In the genomic region with DNA sequence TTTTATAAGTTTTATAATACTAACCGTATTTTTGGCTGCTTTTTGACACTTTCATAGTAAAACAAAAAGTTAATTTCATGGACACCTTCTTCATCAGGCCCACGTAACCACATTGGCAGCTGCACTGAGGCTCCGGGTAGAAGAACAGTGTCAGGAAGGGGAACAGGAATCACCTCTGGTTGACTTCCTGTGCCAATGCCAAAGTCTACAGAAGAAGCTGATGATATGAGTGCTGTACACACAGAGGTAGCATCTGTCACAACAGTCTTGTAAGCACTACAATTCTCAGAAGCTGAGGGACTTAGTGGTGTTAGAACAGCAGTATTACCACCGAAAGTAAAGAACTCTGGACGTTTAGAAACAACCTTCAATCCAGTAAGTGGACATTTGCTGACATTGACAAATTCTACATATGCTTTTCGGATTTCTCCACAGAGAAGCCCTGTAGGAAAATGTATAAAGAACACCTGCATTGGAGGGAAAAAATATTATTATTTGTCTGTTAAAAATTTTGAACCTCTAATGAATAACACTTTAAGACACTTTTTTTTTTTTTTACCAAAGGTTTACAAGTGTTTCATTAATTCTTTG, we compare ENCODE assay signal across 24 cellular contexts.
DNase-seq lines count a peak whose midpoint lies in the region; ATAC-seq, FAIRE-seq and TF ChIP-seq lines count a peak whose summit lies in the region.
"Had no signal": no experiment of that assay in that cellular context is flagged by ENCODE, and none has a peak within 500 bp of the region (broad histone marks: within the 10 kb centered on the region; RNA-seq: fewer than 3 reads in every experiment).

No MANE protein-coding gene starts in this region.

- H3K4me3 ChIP-seq in HepG2 (replicated peaks in 1 of 3; ENCODE audit: insufficient read depth in 1 of 3, low read depth in 2 of 3, low read length in 3 of 3): no peak overlapping the region
- H3K4me3 ChIP-seq: BLaER1 treated with 17β-estradiol and CSF1 and Interleukin-3, amounts not matched to agents 10 nM and 100 nM; GM23248; HAP-1 had no signal

- POLR2A ChIA-PET in HepG2 (lab: Yijun Ruan, JAX): no interaction called here

- no peak overlapping the region for H3K4me2 ChIP-seq in HepG2 (ENCODE audit: low read depth, low read length)

- TF ChIP-seq EP300 in HepG2 (IDR thresholded peaks at IDR 0.05; ENCODE audit: low read depth in 2 of 2, low read length in 2 of 2) (no peak), HepG2 (CRISPR knock-in tag; IDR thresholded peaks at IDR 0.05; ENCODE audit: borderline replicate concordance) (no peak)

- H3K27ac ChIP-seq in HepG2 (ENCODE audit: extremely low read length, insufficient read depth, low read length): no peak overlapping the region
- H3K27ac ChIP-seq: BLaER1 treated with 17β-estradiol and CSF1 and Interleukin-3, amounts not matched to agents 10 nM and 100 nM; GM23248 had no signal

- intact Hi-C loops in HepG2 (cut with micrococcal nuclease; ENCODE audit: unreplicated experiment): no loop called here

- CTCF ChIA-PET in HepG2 (lab: Yijun Ruan, JAX; ENCODE audit: low intra/inter-chr PET ratio, low total read pairs): no interaction called here

- FAIRE-seq in HepG2 (lab: Jason Lieb, UNC): no peak
- FAIRE-seq: HTR-8/SVneo had no signal

- in situ Hi-C loops in HepG2 (cut with HindIII; ENCODE audit: extremely low pct_ligation_motif_present, low pct_unique_long_range_greater_than_20kb): no loop called here

- WGBS in HepG2 (ENCODE audit: low lambda C conversion rate): 99% methylated on average over 6 of the region's 6 CpGs

- ATAC-seq in HepG2 (no peak), HG02588 (IDR thresholded peaks at IDR 0.05; ENCODE audit: unreplicated experiment) (no peak), GM18858 (IDR thresholded peaks at IDR 0.05; ENCODE audit: unreplicated experiment) (no peak), GM19351 (IDR thresholded peaks at IDR 0.05; ENCODE audit: unreplicated experiment) (no peak)
- ATAC-seq: PC-3, SK-N-SH treated with all-trans-retinoic acid at 6 μM for 48 hours had no signal

- H3K9me3 ChIP-seq in HepG2 (ENCODE audit: low read length): no peaks in the 10 kb centered on the region
- H3K9me3 ChIP-seq: BLaER1 treated with 17β-estradiol and CSF1 and Interleukin-3, amounts not matched to agents 10 nM and 100 nM; HAP-1 had no signal

- no peak overlapping the region for H2AFZ ChIP-seq in HepG2 (ENCODE audit: low read length)
- H2AFZ ChIP-seq: GM23248 had no signal

- no peaks in the 10 kb centered on the region for H3K79me2 ChIP-seq in HepG2 (ENCODE audit: insufficient read depth, low read length)

- no peak overlapping the region for H3K9ac ChIP-seq in HepG2 (ENCODE audit: insufficient read depth, low read depth, low read length)
- H3K9ac ChIP-seq: BLaER1 treated with 17β-estradiol and CSF1 and Interleukin-3, amounts not matched to agents 10 nM and 100 nM; GM23248 had no signal

- TF ChIP-seq POLR2A in HepG2 (IDR thresholded peaks at IDR 0.05; ENCODE audit: insufficient read depth in 1 of 2, low read depth in 2 of 2, low read length in 2 of 2): no peak

- peaks cover 6 to 59% of the 10 kb centered on the region in 2 experiments; a peak in 4 of 5 replicates for H3K36me3 ChIP-seq in HepG2 (replicated peaks in 1 of 2; ENCODE audit: control insufficient read depth in 1 of 2, insufficient read depth in 2 of 2, low read length in 2 of 2)

- DNase-seq in GF-D8 (lab: John Stamatoyannopoulos, UW) (peak; percentile 67), Kasumi-1 (lab: John Stamatoyannopoulos, UW) (peak; percentile 61 to 71), dermis blood vessel endothelial cell (peak; percentile 82), HepG2 (ENCODE audit: low spot score) (no peak), NCI-H2227 (lab: John Stamatoyannopoulos, UW; ENCODE audit: unreplicated experiment) (no peak)
- DNase-seq: CD8-positive, alpha-beta memory T cell; DMS79; GM23248; NCI-H1092 treated with DMSO at 0.1 percent for 48 hours; NCI-H146; NCI-H2029 treated with DMSO at 0.1 percent for 48 hours; NCI-H2171 treated with DMSO at 0.1 percent for 48 hours; NCI-H748 treated with DMSO at 0.1 percent for 48 hours; PC-3; RPMI8226; SIG-M5; T-helper 1 cell had no signal

- H4K20me1 ChIP-seq in HepG2 (ENCODE audit: insufficient read depth, low read length): no peaks in the 10 kb centered on the region

- no peaks in the 10 kb centered on the region for H3K27me3 ChIP-seq in HepG2 (ENCODE audit: control insufficient read depth in 1 of 2, insufficient read depth in 2 of 2, low read length in 2 of 2)
- H3K27me3 ChIP-seq: BLaER1 treated with 17β-estradiol and CSF1 and Interleukin-3, amounts not matched to agents 10 nM and 100 nM had no signal

- no peak for TF ChIP-seq RAD21 in HepG2 (CRISPR knock-in tag; IDR thresholded peaks at IDR 0.05)

- TF ChIP-seq CTCF in HepG2 (CRISPR knock-in tag; IDR thresholded peaks at IDR 0.05): no peak

- no peaks in the 10 kb centered on the region for H3K4me1 ChIP-seq in HepG2 (ENCODE audit: insufficient read depth, low read length)

- no TSS peak for BruUV-seq in HepG2 (replicated peaks; lab: Mats Ljungman, UMichigan)

TF ChIP-seq in HepG2, 621 proteins besides CTCF, POLR2A, EP300 and RAD21:
- TF ChIP-seq KDM2A (CRISPR knock-in tag; IDR thresholded peaks at IDR 0.05; ENCODE audit: borderline replicate concordance, low read depth) (no peak), ZNF441 (CRISPR knock-in tag; IDR thresholded peaks at IDR 0.05; ENCODE audit: borderline replicate concordance) (no peak), MAFK (conservative IDR thresholded peaks at IDR 0.05 in 1 of 2, IDR thresholded peaks at IDR 0.05 in 1 of 2; ENCODE audit: low read length in 2 of 2) (peak; percentile 85 to 91), ZNF772 (CRISPR knock-in tag; IDR thresholded peaks at IDR 0.05) (no peak), HNRNPK (IDR thresholded peaks at IDR 0.05; ENCODE audit: low read depth, low read length, poor library complexity, severe bottlenecking) (no peak), FLYWCH1 (CRISPR knock-in tag; IDR thresholded peaks at IDR 0.05) (no peak), NAIF1 (CRISPR knock-in tag; IDR thresholded peaks at IDR 0.05; ENCODE audit: borderline replicate concordance) (no peak), MTF2 (CRISPR knock-in tag; IDR thresholded peaks at IDR 0.05; ENCODE audit: borderline replicate concordance) (no peak), ZNF124 (CRISPR knock-in tag; IDR thresholded peaks at IDR 0.05) (no peak), MAFF (IDR thresholded peaks at IDR 0.05; ENCODE audit: low read depth, low read length) (peak; percentile 88), GPN1 (CRISPR knock-in tag; IDR thresholded peaks at IDR 0.05; ENCODE audit: borderline replicate concordance) (no peak)
- TF ChIP-seq, protein P1, sequence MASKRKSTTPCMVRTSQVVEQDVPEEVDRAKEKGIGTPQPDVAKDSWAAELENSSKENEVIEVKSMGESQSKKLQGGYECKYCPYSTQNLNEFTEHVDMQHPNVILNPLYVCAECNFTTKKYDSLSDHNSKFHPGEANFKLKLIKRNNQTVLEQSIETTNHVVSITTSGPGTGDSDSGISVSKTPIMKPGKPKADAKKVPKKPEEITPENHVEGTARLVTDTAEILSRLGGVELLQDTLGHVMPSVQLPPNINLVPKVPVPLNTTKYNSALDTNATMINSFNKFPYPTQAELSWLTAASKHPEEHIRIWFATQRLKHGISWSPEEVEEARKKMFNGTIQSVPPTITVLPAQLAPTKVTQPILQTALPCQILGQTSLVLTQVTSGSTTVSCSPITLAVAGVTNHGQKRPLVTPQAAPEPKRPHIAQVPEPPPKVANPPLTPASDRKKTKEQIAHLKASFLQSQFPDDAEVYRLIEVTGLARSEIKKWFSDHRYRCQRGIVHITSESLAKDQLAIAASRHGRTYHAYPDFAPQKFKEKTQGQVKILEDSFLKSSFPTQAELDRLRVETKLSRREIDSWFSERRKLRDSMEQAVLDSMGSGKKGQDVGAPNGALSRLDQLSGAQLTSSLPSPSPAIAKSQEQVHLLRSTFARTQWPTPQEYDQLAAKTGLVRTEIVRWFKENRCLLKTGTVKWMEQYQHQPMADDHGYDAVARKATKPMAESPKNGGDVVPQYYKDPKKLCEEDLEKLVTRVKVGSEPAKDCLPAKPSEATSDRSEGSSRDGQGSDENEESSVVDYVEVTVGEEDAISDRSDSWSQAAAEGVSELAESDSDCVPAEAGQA (IDR thresholded peaks at IDR 0.05; ENCODE audit: low read depth): no peak
- TF ChIP-seq, protein P1 (CRISPR knock-in tag; IDR thresholded peaks at IDR 0.05; ENCODE audit: borderline replicate concordance): no peak
TF ChIP-seq in HepG2: peak in this region for 2.

Comparison
In these comparisons a context has a peak if more than half of its experiments do, and no peak if none do; other contexts are left out.
1. DNase-seq: peak in GF-D8 (single experiment), Kasumi-1 (2 of 2) and dermis blood vessel endothelial cell (single experiment); none in HepG2 (single experiment) and NCI-H2227 (single experiment).